Comparison of ENCODE assay signal across 19 cellular contexts in genomic region chr3:155843569-155843968, GRCh38. TPM values are rescaled to one million over a fixed set of nuclear protein-coding genes. Genes with fewer than 3 reads are reported as not detected.
DNase-seq lines count a peak whose midpoint lies in the region; ATAC-seq, FAIRE-seq and TF ChIP-seq lines count a peak whose summit lies in the region.
"Had no signal": no experiment of that assay in that cellular context is flagged by ENCODE, and none has a peak within 500 bp of the region (broad histone marks: within the 10 kb centered on the region; RNA-seq: fewer than 3 reads in every experiment).

No MANE protein-coding gene starts in this region.

- no peak for ATAC-seq in HepG2
- no peak for ATAC-seq in right lobe of liver
- peak; percentile 40 for ATAC-seq in GM21529 (IDR thresholded peaks at IDR 0.05; ENCODE audit: unreplicated experiment)
- peak; percentile 54 for ATAC-seq in HG03442 (IDR thresholded peaks at IDR 0.05; ENCODE audit: unreplicated experiment)
- ATAC-seq in memory B cell (ENCODE audit: low read depth) = no peak

- peaks cover 5% of the 10 kb centered on the region for H3K36me3 Mint-ChIP-seq in memory B cell

- TF ChIP-seq POLR2A in HepG2 (IDR thresholded peaks at IDR 0.05; ENCODE audit: insufficient read depth in 1 of 2, low read depth in 2 of 2, low read length in 2 of 2) (no peak), right lobe of liver (IDR thresholded peaks at IDR 0.05) (no peak)

- no peak overlapping the region for H3K4me2 ChIP-seq in HepG2 (ENCODE audit: low read depth, low read length)

- 88% methylated on average over 1 of the region's 1 CpG for WGBS in HepG2 (ENCODE audit: low lambda C conversion rate)
- WGBS in right lobe of liver (ENCODE audit: insufficient coverage, low coverage, low lambda C conversion rate, missing lambda C conversion rate) = 100% methylated on average over 1 of the region's 1 CpG

- peaks cover 12% of the 10 kb centered on the region for H3K4me1 Mint-ChIP-seq in memory B cell

- H3K27ac ChIP-seq in HepG2 (ENCODE audit: extremely low read length, insufficient read depth, low read length) (no peak overlapping the region), right lobe of liver (no peak overlapping the region)
- H3K27ac ChIP-seq: C4-2B had no signal

- CTCF ChIA-PET in HepG2 (lab: Yijun Ruan, JAX; ENCODE audit: low intra/inter-chr PET ratio, low total read pairs) = no interaction called here
- CTCF ChIA-PET in HEK293T (lab: Yijun Ruan, JAX) = no interaction called here

- intact Hi-C loops in HepG2 (cut with micrococcal nuclease; ENCODE audit: unreplicated experiment) = no loop called here
- intact Hi-C loops in right lobe of liver (cut with DNase I) = no loop called here

- no peaks in the 10 kb centered on the region for H4K20me1 ChIP-seq in HepG2 (ENCODE audit: insufficient read depth, low read length)

- POLR2A ChIA-PET in HepG2 (lab: Yijun Ruan, JAX) (no interaction called here), HEK293T (lab: Yijun Ruan, JAX) (no interaction called here)

- no peak for FAIRE-seq in HepG2 (lab: Jason Lieb, UNC)
- FAIRE-seq: G401.6, GM12892 had no signal

- no peaks in the 10 kb centered on the region for H3K27me3 Mint-ChIP-seq in memory B cell

- H2AFZ ChIP-seq in HepG2 (ENCODE audit: low read length) = no peak overlapping the region

- H3K9me3 ChIP-seq in HepG2 (ENCODE audit: low read length) (no peaks in the 10 kb centered on the region), right lobe of liver (no peaks in the 10 kb centered on the region)

- no peaks in the 10 kb centered on the region for H3K27me3 ChIP-seq in HepG2 (ENCODE audit: control insufficient read depth in 1 of 2, insufficient read depth in 2 of 2, low read length in 2 of 2)
- no peaks in the 10 kb centered on the region for H3K27me3 ChIP-seq in right lobe of liver

- TSS peak; percentile 11 for BruUV-seq in HepG2 (replicated peaks; lab: Mats Ljungman, UMichigan)

- no peaks in the 10 kb centered on the region for H3K9me3 Mint-ChIP-seq in memory B cell

- TF ChIP-seq EP300 in HepG2 (IDR thresholded peaks at IDR 0.05; ENCODE audit: low read depth in 2 of 2, low read length in 2 of 2) (no peak), HepG2 (CRISPR knock-in tag; IDR thresholded peaks at IDR 0.05; ENCODE audit: borderline replicate concordance) (no peak)

- peaks cover 19% of the 10 kb centered on the region for H3K79me2 ChIP-seq in HepG2 (ENCODE audit: insufficient read depth, low read length)

- DNase-seq in HepG2 (ENCODE audit: low spot score) = no peak
- no peak for DNase-seq in right lobe of liver
- DNase-seq in memory B cell (ENCODE audit: low spot score in 2 of 2) = no peak
- DNase-seq in AG08395 (ENCODE audit: low spot score) = no peak
- DNase-seq in SIG-M5 treated with dmso at 0.1 percent for 504 hours (lab: John Stamatoyannopoulos, UW; ENCODE audit: unreplicated experiment) = no peak
- no peak for DNase-seq in HEK293T (ENCODE audit: extremely low spot score)
- DNase-seq: DMS79 treated with DMSO at 0.1 percent for 48 hours, GOT3, KBM-7, NCI-H1092, NCI-H1694 treated with DMSO at 0.1 percent for 48 hours, NCI-H446 treated with DMSO at 0.1 percent for 48 hours, NCI-H748 treated with DMSO at 0.1 percent for 48 hours, SIG-M5 had no signal

- H3K4me3 ChIP-seq in HepG2 (replicated peaks in 1 of 3; ENCODE audit: insufficient read depth in 1 of 3, low read depth in 2 of 3, low read length in 3 of 3) (no peak overlapping the region), right lobe of liver (no peak overlapping the region)

- no peak for TF ChIP-seq RAD21 in HepG2 (CRISPR knock-in tag; IDR thresholded peaks at IDR 0.05)

- TF ChIP-seq CTCF in HepG2 (CRISPR knock-in tag; IDR thresholded peaks at IDR 0.05) (no peak), right lobe of liver (IDR thresholded peaks at IDR 0.05) (no peak)

- in situ Hi-C loops in HepG2 (cut with HindIII; ENCODE audit: extremely low pct_ligation_motif_present, low pct_unique_long_range_greater_than_20kb) = no loop called here

- H3K36me3 ChIP-seq in HepG2 (replicated peaks in 1 of 2; ENCODE audit: control insufficient read depth in 1 of 2, insufficient read depth in 2 of 2, low read length in 2 of 2) = no peaks in the 10 kb centered on the region; a peak in 1 of 5 replicates
- H3K36me3 ChIP-seq in right lobe of liver = no peaks in the 10 kb centered on the region

- H3K4me1 ChIP-seq in HepG2 (ENCODE audit: insufficient read depth, low read length) (peaks cover 21% of the 10 kb centered on the region), right lobe of liver (no peaks in the 10 kb centered on the region)

- peak overlapping the region; percentile 60 for H3K27ac Mint-ChIP-seq in memory B cell

- H3K4me3 Mint-ChIP-seq in memory B cell = no peak overlapping the region

- no peak overlapping the region for H3K9ac ChIP-seq in HepG2 (ENCODE audit: insufficient read depth, low read depth, low read length)

RNA-seq across cellular contexts. Expression of gene SLC33A1, which starts 10.7 kb away (rescaled TPM):
- 23.2 and 32.1 TPM in 2 replicates for total RNA-seq in HepG2 (2016; rRNA removed; fragmentation: Illumina TruSeq; extraction: Trizol)
- 15.0 and 15.7 TPM in 2 replicates for total RNA-seq in HepG2 (2016; cell fraction: cytosol; rRNA removed; fragmentation: Illumina TruSeq; extraction: Trizol; ENCODE audit: low read depth)
- 20.0 and 30.4 TPM in 2 replicates for total RNA-seq in HepG2 (2016; cell fraction: insoluble cytoplasmic fraction; rRNA removed; fragmentation: Illumina TruSeq; extraction: Trizol)
- total RNA-seq in HepG2 (2016; cell fraction: membrane; rRNA removed; fragmentation: Illumina TruSeq; extraction: Trizol) = 13.4 and 14.1 TPM in 2 replicates
- total RNA-seq in HepG2 (2016; cell fraction: nucleus; rRNA removed; fragmentation: Illumina TruSeq; extraction: Trizol) = 34.2 and 38.9 TPM in 2 replicates
- polyA plus RNA-seq in HepG2 (2011; rRNA removed) = 20.0 and 22.8 TPM in 2 replicates
- 13.2 and 17.0 TPM in 2 replicates for polyA plus RNA-seq in HepG2 (2011; cell fraction: cytosol; rRNA removed)
- 23.1 and 27.5 TPM in 2 replicates for polyA plus RNA-seq in HepG2 (2011; cell fraction: nucleus; rRNA removed)
- 19.9 and 20.4 TPM in 2 replicates for polyA plus RNA-seq in HepG2 (2012)
- polyA plus RNA-seq in HepG2 (2016; cell fraction: cytosol; fragmentation: Illumina TruSeq; extraction: Trizol; ENCODE audit: low read depth) = 1.7 and 1.8 TPM in 2 replicates
- polyA plus RNA-seq in HepG2 (2016; cell fraction: insoluble cytoplasmic fraction; fragmentation: Illumina TruSeq; extraction: Trizol; ENCODE audit: low read depth) = 12.8 and 13.1 TPM in 2 replicates
- 3.7 and 4.3 TPM in 2 replicates for polyA plus RNA-seq in HepG2 (2016; cell fraction: membrane; fragmentation: Illumina TruSeq; extraction: Trizol; ENCODE audit: low read depth)
- polyA plus RNA-seq in HepG2 (2016; cell fraction: nucleus; fragmentation: Illumina TruSeq; extraction: Trizol; ENCODE audit: insufficient read depth, low read depth) = 31.5 and 32.2 TPM in 2 replicates
- 35.3 and 36.9 TPM in 2 replicates for polyA minus RNA-seq in HepG2 (2011; rRNA and poly(A)+ RNA removed; ENCODE audit: low replicate concordance)
- 26.3 and 34.0 TPM in 2 replicates for polyA minus RNA-seq in HepG2 (2011; cell fraction: cytosol; rRNA and poly(A)+ RNA removed)
- 37.9 and 43.0 TPM in 2 replicates for polyA minus RNA-seq in HepG2 (2011; cell fraction: nucleus; rRNA and poly(A)+ RNA removed)
- total RNA-seq in right lobe of liver = 10 to 100 TPM; 31.9 to 43.1 (median 34.2) TPM

RNA-seq across cellular contexts. Expression of gene GMPS, which starts 26.9 kb away (rescaled TPM):
- total RNA-seq in HepG2 (2016; rRNA removed; fragmentation: Illumina TruSeq; extraction: Trizol) = 85.5 and 133 TPM in 2 replicates
- total RNA-seq in HepG2 (2016; cell fraction: cytosol; rRNA removed; fragmentation: Illumina TruSeq; extraction: Trizol; ENCODE audit: low read depth) = 54.1 and 60.2 TPM in 2 replicates
- 89.1 and 121 TPM in 2 replicates for total RNA-seq in HepG2 (2016; cell fraction: insoluble cytoplasmic fraction; rRNA removed; fragmentation: Illumina TruSeq; extraction: Trizol)
- total RNA-seq in HepG2 (2016; cell fraction: membrane; rRNA removed; fragmentation: Illumina TruSeq; extraction: Trizol) = 47.1 and 60.6 TPM in 2 replicates
- 40.1 and 41.2 TPM in 2 replicates for total RNA-seq in HepG2 (2016; cell fraction: nucleus; rRNA removed; fragmentation: Illumina TruSeq; extraction: Trizol)
- 19.7 and 29.6 TPM in 2 replicates for polyA plus RNA-seq in HepG2 (2011; rRNA removed)
- polyA plus RNA-seq in HepG2 (2011; cell fraction: cytosol; rRNA removed) = 15.9 and 27.6 TPM in 2 replicates
- 6.9 and 9.6 TPM in 2 replicates for polyA plus RNA-seq in HepG2 (2011; cell fraction: nucleus; rRNA removed)
- polyA plus RNA-seq in HepG2 (2012) = 60.1 and 74.6 TPM in 2 replicates
- polyA plus RNA-seq in HepG2 (2016; cell fraction: cytosol; fragmentation: Illumina TruSeq; extraction: Trizol; ENCODE audit: low read depth) = 13.3 and 16.3 TPM in 2 replicates
- 109 and 115 TPM in 2 replicates for polyA plus RNA-seq in HepG2 (2016; cell fraction: insoluble cytoplasmic fraction; fragmentation: Illumina TruSeq; extraction: Trizol; ENCODE audit: low read depth)
- polyA plus RNA-seq in HepG2 (2016; cell fraction: membrane; fragmentation: Illumina TruSeq; extraction: Trizol; ENCODE audit: low read depth) = 23.2 and 29.1 TPM in 2 replicates
- 38.4 and 47.1 TPM in 2 replicates for polyA plus RNA-seq in HepG2 (2016; cell fraction: nucleus; fragmentation: Illumina TruSeq; extraction: Trizol; ENCODE audit: insufficient read depth, low read depth)
- 18.8 and 66.2 TPM in 2 replicates for polyA minus RNA-seq in HepG2 (2011; rRNA and poly(A)+ RNA removed; ENCODE audit: low replicate concordance)
- polyA minus RNA-seq in HepG2 (2011; cell fraction: cytosol; rRNA and poly(A)+ RNA removed) = 42.1 and 54.6 TPM in 2 replicates
- 24.3 and 28.3 TPM in 2 replicates for polyA minus RNA-seq in HepG2 (2011; cell fraction: nucleus; rRNA and poly(A)+ RNA removed)
- total RNA-seq in right lobe of liver = 10 to 100 TPM; 13.3 to 24.3 (median 20.4) TPM

RNA-seq across cellular contexts. Expression of gene C3orf33, which starts 37.5 kb away (rescaled TPM):
- total RNA-seq in HepG2 (2016; rRNA removed; fragmentation: Illumina TruSeq; extraction: Trizol) (8.2 and 12.6 TPM in 2 replicates), right lobe of liver (1 to 10 TPM; 1.3 to 1.9 (median 1.5) TPM)
- 3.1 and 3.4 TPM in 2 replicates for total RNA-seq in HepG2 (2016; cell fraction: cytosol; rRNA removed; fragmentation: Illumina TruSeq; extraction: Trizol; ENCODE audit: low read depth)
- total RNA-seq in HepG2 (2016; cell fraction: insoluble cytoplasmic fraction; rRNA removed; fragmentation: Illumina TruSeq; extraction: Trizol) = 7.7 and 10.9 TPM in 2 replicates
- total RNA-seq in HepG2 (2016; cell fraction: membrane; rRNA removed; fragmentation: Illumina TruSeq; extraction: Trizol) = 5.6 TPM in 2 replicates
- total RNA-seq in HepG2 (2016; cell fraction: nucleus; rRNA removed; fragmentation: Illumina TruSeq; extraction: Trizol) = 9.8 and 9.9 TPM in 2 replicates
- polyA plus RNA-seq in HepG2 (2011; rRNA removed) = 8.7 and 9.2 TPM in 2 replicates
- 6.4 and 11.5 TPM in 2 replicates for polyA plus RNA-seq in HepG2 (2011; cell fraction: cytosol; rRNA removed)
- polyA plus RNA-seq in HepG2 (2011; cell fraction: nucleus; rRNA removed) = 1.3 and 3.3 TPM in 2 replicates
- polyA plus RNA-seq in HepG2 (2012) = 8.3 and 11.4 TPM in 2 replicates
- polyA plus RNA-seq in HepG2 (2016; cell fraction: cytosol; fragmentation: Illumina TruSeq; extraction: Trizol; ENCODE audit: low read depth) = 1.7 and 1.9 TPM in 2 replicates
- 8.0 and 11.1 TPM in 2 replicates for polyA plus RNA-seq in HepG2 (2016; cell fraction: insoluble cytoplasmic fraction; fragmentation: Illumina TruSeq; extraction: Trizol; ENCODE audit: low read depth)
- 3.3 and 3.9 TPM in 2 replicates for polyA plus RNA-seq in HepG2 (2016; cell fraction: membrane; fragmentation: Illumina TruSeq; extraction: Trizol; ENCODE audit: low read depth)
- 18.2 and 19.4 TPM in 2 replicates for polyA plus RNA-seq in HepG2 (2016; cell fraction: nucleus; fragmentation: Illumina TruSeq; extraction: Trizol; ENCODE audit: insufficient read depth, low read depth)
- 1.6 and 2.0 TPM in 2 replicates for polyA minus RNA-seq in HepG2 (2011; rRNA and poly(A)+ RNA removed; ENCODE audit: low replicate concordance)
- polyA minus RNA-seq in HepG2 (2011; cell fraction: cytosol; rRNA and poly(A)+ RNA removed) = 3.7 and 5.0 TPM in 2 replicates
- 2.2 and 3.5 TPM in 2 replicates for polyA minus RNA-seq in HepG2 (2011; cell fraction: nucleus; rRNA and poly(A)+ RNA removed)

Comparison
In these comparisons a context has a peak if more than half of its experiments do, and no peak if none do; other contexts are left out.
1. ATAC-seq: peak in GM21529 (single experiment) and HG03442 (single experiment); none in HepG2 (single experiment), right lobe of liver (0 of 4) and memory B cell (single experiment).